1 cellular context compared by ENCODE assay signal in genomic region chr21:42547001-42547905, GRCh38.
TF ChIP-seq lines count a peak whose summit lies in the region.

No MANE protein-coding gene starts in this region.

TF ChIP-seq in K562, 482 proteins besides CTCF, POLR2A, EP300 and RAD21 (continued from another document and continues in another):
- peak in 1 of 3 experiments; percentile 85; a peak in 2 of 6 replicates for TF ChIP-seq ZBTB11 (CRISPR knock-in tag; IDR thresholded peaks at IDR 0.05)
- no peak for TF ChIP-seq SMARCB1 (IDR thresholded peaks at IDR 0.05; ENCODE audit: insufficient read length, low read depth)
- TF ChIP-seq NFXL1 (CRISPR knock-in tag; IDR thresholded peaks at IDR 0.05) = no peak
- TF ChIP-seq ZHX1 (conservative IDR thresholded peaks at IDR 0.05; ENCODE audit: low read length) = no peak
- TF ChIP-seq FOXJ2 (tag; IDR thresholded peaks at IDR 0.05) = no peak; the same call in 1 of the 2 replicates
- peak; percentile 36; the same call in 1 of the 2 replicates for TF ChIP-seq ZBTB2 (IDR thresholded peaks at IDR 0.05)
- TF ChIP-seq THRB (CRISPR knock-in tag; conservative IDR thresholded peaks at IDR 0.05) = no peak
- no peak for TF ChIP-seq ARID3B (CRISPR knock-in tag; IDR thresholded peaks at IDR 0.05; ENCODE audit: borderline replicate concordance)
- no peak for TF ChIP-seq MYBL2 (IDR thresholded peaks at IDR 0.05; ENCODE audit: low read depth)
- no peak for TF ChIP-seq MYBL2 (CRISPR knock-in tag; IDR thresholded peaks at IDR 0.05; ENCODE audit: borderline replicate concordance)
- no peak for TF ChIP-seq GTF3C2 (IDR thresholded peaks at IDR 0.05; ENCODE audit: borderline replicate concordance, extremely low read depth, insufficient read length)
- peak; percentile 56; the same call in 1 of the 2 replicates for TF ChIP-seq MXI1 (IDR thresholded peaks at IDR 0.05; ENCODE audit: low read depth, low read length)
- TF ChIP-seq BRD9 (IDR thresholded peaks at IDR 0.05; ENCODE audit: low read depth, partially characterized antibody) = no peak
- no peak for TF ChIP-seq RBM15 (IDR thresholded peaks at IDR 0.05; ENCODE audit: insufficient read depth, low read length)
- TF ChIP-seq RBFOX2 (IDR thresholded peaks at IDR 0.05; ENCODE audit: low read depth, low read length) = 0 out of 2 replicates have a peak, but pooled peaks have one; percentile 30
- peak; percentile 26; the same call in 1 of the 2 replicates for TF ChIP-seq ZBTB33 (CRISPR knock-in tag; IDR thresholded peaks at IDR 0.05)
- TF ChIP-seq EGR1 (conservative IDR thresholded peaks at IDR 0.05) = no peak
- TF ChIP-seq KLF6 (CRISPR knock-in tag; IDR thresholded peaks at IDR 0.05; ENCODE audit: borderline replicate concordance) = 0 out of 2 replicates have a peak, but pooled peaks have one; percentile 23
- peak; percentile 80 for TF ChIP-seq MYC (IDR thresholded peaks at IDR 0.05; ENCODE audit: low read depth, low read length)
- TF ChIP-seq MYC (CRISPR knock-in tag; IDR thresholded peaks at IDR 0.05; ENCODE audit: borderline replicate concordance, low read depth) = peak; percentile 83
- no peak for TF ChIP-seq ZNF57 (CRISPR knock-in tag; IDR thresholded peaks at IDR 0.05)
- TF ChIP-seq ZNF398 (CRISPR knock-in tag; IDR thresholded peaks at IDR 0.05) = no peak
- 0 out of 2 replicates have a peak, but pooled peaks have one; percentile 18 for TF ChIP-seq GMEB1 (CRISPR knock-in tag; IDR thresholded peaks at IDR 0.05)
- TF ChIP-seq CREB3L1 (IDR thresholded peaks at IDR 0.05; ENCODE audit: borderline replicate concordance, low read depth) = no peak; the same call in 1 of the 2 replicates
- no peak for TF ChIP-seq ZNF217 (CRISPR knock-in tag; IDR thresholded peaks at IDR 0.05)
- 0 out of 2 replicates have a peak, but pooled peaks have one; percentile 24 for TF ChIP-seq PHF21A (IDR thresholded peaks at IDR 0.05; ENCODE audit: borderline replicate concordance, low read depth)
- no peak for TF ChIP-seq PTTG1 (tag; IDR thresholded peaks at IDR 0.05; ENCODE audit: low read depth)
- TF ChIP-seq BRD4 (IDR thresholded peaks at IDR 0.05) = no peak
- peak; percentile 81 for TF ChIP-seq PHB2 (IDR thresholded peaks at IDR 0.05; ENCODE audit: low read depth)
- TF ChIP-seq GABPB2 (CRISPR knock-in tag; conservative IDR thresholded peaks at IDR 0.05) = no peak
- TF ChIP-seq ZNF197 (CRISPR knock-in tag; IDR thresholded peaks at IDR 0.05; ENCODE audit: low read depth) = peak; percentile 88
- no peak for TF ChIP-seq SAFB2 (IDR thresholded peaks at IDR 0.05; ENCODE audit: borderline replicate concordance, low read depth, low read length, severe bottlenecking)
- peak; percentile 59 for TF ChIP-seq HINFP (tag; conservative IDR thresholded peaks at IDR 0.05; ENCODE audit: low read depth)
